In genomic region chr22:31969789-31970489, GRCh38 we compare ENCODE assay signal across 8 cellular contexts. TPM values are rescaled to one million over a fixed set of nuclear protein-coding genes. Genes with fewer than 3 reads are reported as not detected.
DNase-seq lines count a peak whose midpoint lies in the region; ATAC-seq and TF ChIP-seq lines count a peak whose summit lies in the region.

No MANE protein-coding gene starts in this region.

- ATAC-seq in HG03045 (IDR thresholded peaks at IDR 0.05; ENCODE audit: unreplicated experiment), result peak; percentile 45
- ATAC-seq in right lobe of liver, result peak; percentile 71 to 77 (median 76)
- ATAC-seq in HG02884 (IDR thresholded peaks at IDR 0.05; ENCODE audit: unreplicated experiment), result no peak

- peak overlapping the region; percentile 48 for H3K4me3 ChIP-seq in GM06990 (replicated peaks; ENCODE audit: low read depth, low read length)
- H3K4me3 ChIP-seq in right lobe of liver, result peak overlapping the region; percentile 39 to 58 (median 47)

- WGBS in right lobe of liver (ENCODE audit: insufficient coverage, low coverage, low lambda C conversion rate, missing lambda C conversion rate), result 27% methylated on average over 14 of the region's 19 CpGs

- no peak overlapping the region for H3K27ac ChIP-seq in right lobe of liver

- peak; percentile 49 for DNase-seq in GM06990 (ENCODE audit: extremely low read depth, insufficient read length)
- peak; percentile 29 for DNase-seq in NCI-H446 treated with DMSO at 0.1 percent for 48 hours (lab: John Stamatoyannopoulos, UW)
- peak; percentile 63 for DNase-seq in activated CD4-positive, alpha-beta T cell treated with anti-CD3 and anti-CD28 coated beads, Interleukin-2, amount 50 U/mL, for 1 hour
- peak; percentile 77 for DNase-seq in ecto neural progenitor cell (ENCODE audit: low spot score)
- DNase-seq in right lobe of liver, result peak; percentile 76 to 77 (median 76)
- peak; percentile 38 for DNase-seq in stimulated activated CD4-positive, alpha-beta T cell treated with anti-CD3 and anti-CD28 coated beads, Interleukin-4, amount 100 ng/mL, for 48 hours (ENCODE audit: low read depth in 2 of 2)

- H3K36me3 ChIP-seq in GM06990 (ENCODE audit: control insufficient read depth, insufficient read depth, low read length) (no peaks in the 10 kb centered on the region), right lobe of liver (no peaks in the 10 kb centered on the region)

- H3K4me1 ChIP-seq in right lobe of liver, result peaks cover 0 to 16% (median 2%) of the 10 kb centered on the region in 4 donors

- TF ChIP-seq POLR2A in right lobe of liver (IDR thresholded peaks at IDR 0.05), result no peak

- intact Hi-C loops in right lobe of liver (cut with DNase I), result no loop called here

- no peaks in the 10 kb centered on the region for H3K9me3 ChIP-seq in right lobe of liver

- TF ChIP-seq CTCF in GM06990 (IDR thresholded peaks at IDR 0.05; ENCODE audit: insufficient read depth, low read length, poor library complexity, severe bottlenecking), result peak; percentile 57
- peak; percentile 38 to 64 (median 40) for TF ChIP-seq CTCF in right lobe of liver (IDR thresholded peaks at IDR 0.05)

- H3K27me3 ChIP-seq in GM06990 (replicated peaks; ENCODE audit: control insufficient read depth, insufficient read depth, low read length) (no peaks in the 10 kb centered on the region), right lobe of liver (no peaks in the 10 kb centered on the region)

RNA-seq across cellular contexts. Expression of gene YWHAH, which starts 25.6 kb away (rescaled TPM):
- total RNA-seq in right lobe of liver, result 10 to 100 TPM; 35.8 to 97.5 (median 59.1) TPM
